ENCODE assay signal across 28 cellular contexts in the genomic region with DNA sequence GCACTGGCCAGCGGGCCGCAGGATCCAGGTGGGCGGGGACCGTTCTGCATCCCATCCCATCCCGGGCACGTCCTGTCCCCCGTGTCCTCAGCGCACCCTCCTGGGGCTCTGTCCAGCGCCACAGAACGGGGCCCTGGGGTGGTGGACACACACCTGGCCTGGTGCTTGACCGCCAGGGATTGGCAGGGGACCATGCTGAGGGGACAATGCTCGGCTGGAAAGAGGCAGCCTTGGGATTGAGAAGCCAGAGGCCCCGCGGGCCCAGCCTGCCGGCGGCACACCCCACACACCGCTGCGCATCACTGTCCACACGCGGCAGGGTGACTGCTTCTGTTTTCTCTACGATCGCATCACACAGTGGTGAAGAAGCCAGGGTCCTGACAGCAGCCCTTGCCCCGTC.
"Had no signal": no experiment of that assay in that cellular context is flagged by ENCODE, and none has a peak within 500 bp of the region (broad histone marks: within the 10 kb centered on the region; RNA-seq: fewer than 3 reads in every experiment).

No MANE protein-coding gene starts in this region.

- H3K9me3 ChIP-seq: colonic mucosa, esophagus muscularis mucosa, esophagus squamous epithelium, gastrocnemius medialis, gastroesophageal sphincter, heart left ventricle, heart right ventricle had no signal

- H3K4me1 ChIP-seq: colonic mucosa, esophagus muscularis mucosa, esophagus squamous epithelium, foreskin keratinocyte, gastrocnemius medialis, gastroesophageal sphincter had no signal

- H3K27me3 ChIP-seq: colonic mucosa, dorsolateral prefrontal cortex, esophagus muscularis mucosa, esophagus squamous epithelium, foreskin keratinocyte, gastrocnemius medialis, gastroesophageal sphincter, heart left ventricle, heart right ventricle had no signal

- H3K27ac ChIP-seq: colonic mucosa, coronary artery, dorsolateral prefrontal cortex, epithelial cell of prostate, esophagus muscularis mucosa, esophagus squamous epithelium, foreskin keratinocyte, gastrocnemius medialis, gastroesophageal sphincter, heart left ventricle, heart right ventricle had no signal

- DNase-seq: colonic mucosa; cortex of kidney; dermis blood vessel endothelial cell; dorsolateral prefrontal cortex; effector CD4-positive, alpha-beta T cell; effector CD8-positive, alpha-beta T cell; effector memory CD4-positive, alpha-beta T cell; effector memory CD8-positive, alpha-beta T cell; endodermal cell; erythroblast; esophagus squamous epithelium; foreskin fibroblast; foreskin keratinocyte; foreskin melanocyte; gastrocnemius medialis; glutamatergic neuron; head of caudate nucleus; heart left ventricle; heart right ventricle had no signal

- ATAC-seq: effector memory CD8-positive, alpha-beta T cell; esophagus mucosa; foreskin keratinocyte; gastrocnemius medialis; gastroesophageal sphincter; heart left ventricle; heart right ventricle had no signal

- H3K4me3 ChIP-seq: colonic mucosa, coronary artery, dorsolateral prefrontal cortex, esophagus muscularis mucosa, esophagus squamous epithelium, gastrocnemius medialis, gastroesophageal sphincter, heart left ventricle, heart right ventricle had no signal

- FAIRE-seq: colon, endometrium, endothelial cell of umbilical vein, frontal cortex had no signal
